In the genomic region with DNA sequence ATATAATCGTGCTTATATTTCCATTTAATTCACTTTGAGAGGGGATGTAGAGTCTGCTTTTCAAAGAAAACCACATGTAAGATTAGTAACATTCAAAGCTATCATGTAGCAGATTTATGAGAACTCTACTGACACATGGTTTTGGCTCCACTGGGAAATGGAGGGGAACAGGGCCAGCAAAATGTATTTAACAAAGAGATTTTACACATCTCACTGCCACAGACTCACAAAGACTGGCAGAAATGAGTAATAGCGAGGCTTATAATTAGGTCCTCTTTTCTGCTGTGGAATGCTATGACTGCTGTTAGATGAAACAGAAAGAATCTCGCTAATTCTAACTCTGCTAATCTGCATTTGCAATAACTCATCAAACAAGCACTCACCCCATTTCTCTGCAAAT, we compare ENCODE assay signal across 12 cellular contexts. TPM values are rescaled to one million over a fixed set of nuclear protein-coding genes. Genes with fewer than 3 reads are reported as not detected.
DNase-seq lines count a peak whose midpoint lies in the region; ATAC-seq, FAIRE-seq and TF ChIP-seq lines count a peak whose summit lies in the region.
"Had no signal": no experiment of that assay in that cellular context is flagged by ENCODE, and none has a peak within 500 bp of the region (broad histone marks: within the 10 kb centered on the region; RNA-seq: fewer than 3 reads in every experiment).

No MANE protein-coding gene starts in this region.

- peak overlapping the region; percentile 17 to 97 (median 88); a peak in 19 of 22 replicates for H3K4me2 ChIP-seq in BLaER1 treated with 17β-estradiol and CSF1 and Interleukin-3, amounts not matched to agents 10 nM and 100 nM

- peaks cover 39 to 81% (median 67%) of the 10 kb centered on the region in 11 experiments for H3K36me3 ChIP-seq in BLaER1 treated with 17β-estradiol and CSF1 and Interleukin-3, amounts not matched to agents 10 nM and 100 nM

- no peak for FAIRE-seq in RCC 7860 (lab: Jason Lieb, UNC)

- DNase-seq in LHCN-M2 (ENCODE audit: low read depth) (peak; percentile 87), foreskin keratinocyte (peak in 1 of 2 donors; percentile 13), NCI-H1694 (lab: John Stamatoyannopoulos, UW) (no peak), RCC 7860 (ENCODE audit: low spot score) (no peak)
- DNase-seq in stimulated activated naive CD4-positive, alpha-beta T cell (lab: John Stamatoyannopoulos, UW), result no peak
- DNase-seq: activated naive CD8-positive, alpha-beta T cell treated with anti-CD3 and anti-CD28 coated beads, Interleukin-2, amount 10 ng/mL, durations not matched to agents 7 days and 5 days; hippocampal formation; occipital lobe had no signal

- peaks cover 0 to 5% (median 0%) of the 10 kb centered on the region in 11 experiments; a peak in 1 of 22 replicates for H3K9me3 ChIP-seq in BLaER1 treated with 17β-estradiol and CSF1 and Interleukin-3, amounts not matched to agents 10 nM and 100 nM (replicated peaks in 1 of 11)

- ATAC-seq in GM19351 (IDR thresholded peaks at IDR 0.05; ENCODE audit: unreplicated experiment) (peak; percentile 26), foreskin keratinocyte (peak; percentile 8), esophagus mucosa (no peak)

- H3K9ac ChIP-seq in BLaER1 treated with 17β-estradiol and CSF1 and Interleukin-3, amounts not matched to agents 10 nM and 100 nM, result no peak overlapping the region

- peaks cover 40 to 73% (median 46%) of the 10 kb centered on the region in 10 experiments for H3K4me1 ChIP-seq in BLaER1 treated with 17β-estradiol and CSF1 and Interleukin-3, amounts not matched to agents 10 nM and 100 nM
- H3K4me1 ChIP-seq in foreskin keratinocyte, result peaks cover 15% of the 10 kb centered on the region

- peaks cover 64 to 88% (median 82%) of the 10 kb centered on the region in 11 experiments; a peak in 21 of 22 replicates for H4K20me1 ChIP-seq in BLaER1 treated with 17β-estradiol and CSF1 and Interleukin-3, amounts not matched to agents 10 nM and 100 nM

- TF ChIP-seq CTCF in foreskin keratinocyte (conservative IDR thresholded peaks at IDR 0.05), result no peak

- no peak overlapping the region for H3K4me3 ChIP-seq in BLaER1 treated with 17β-estradiol and CSF1 and Interleukin-3, amounts not matched to agents 10 nM and 100 nM
- H3K4me3 ChIP-seq: SK-N-MC had no signal

- H3K27me3 ChIP-seq in BLaER1 treated with 17β-estradiol and CSF1 and Interleukin-3, amounts not matched to agents 10 nM and 100 nM, result no peaks in the 10 kb centered on the region
- no peaks in the 10 kb centered on the region for H3K27me3 ChIP-seq in foreskin keratinocyte

- no peak overlapping the region for H3K27ac ChIP-seq in BLaER1 treated with 17β-estradiol and CSF1 and Interleukin-3, amounts not matched to agents 10 nM and 100 nM
- H3K27ac ChIP-seq in foreskin keratinocyte, result peak overlapping the region; percentile 9
- H3K27ac ChIP-seq: SK-N-MC had no signal

RNA-seq across cellular contexts. Expression of a gene that starts 4.5 kb away (rescaled TPM):
- 45.0 and 62.7 TPM in 2 replicates for total RNA-seq in LHCN-M2 (2014; rRNA removed)
- polyA plus RNA-seq in LHCN-M2 (2012), result 161 TPM
- total RNA-seq in foreskin keratinocyte, result 83.5 and 93.9 TPM in 2 replicates
- 106 and 112 TPM in 2 replicates for polyA plus RNA-seq in foreskin keratinocyte
- 34.6 TPM for total RNA-seq in esophagus mucosa
